3 cellular contexts compared by ENCODE assay signal in the genomic region with DNA sequence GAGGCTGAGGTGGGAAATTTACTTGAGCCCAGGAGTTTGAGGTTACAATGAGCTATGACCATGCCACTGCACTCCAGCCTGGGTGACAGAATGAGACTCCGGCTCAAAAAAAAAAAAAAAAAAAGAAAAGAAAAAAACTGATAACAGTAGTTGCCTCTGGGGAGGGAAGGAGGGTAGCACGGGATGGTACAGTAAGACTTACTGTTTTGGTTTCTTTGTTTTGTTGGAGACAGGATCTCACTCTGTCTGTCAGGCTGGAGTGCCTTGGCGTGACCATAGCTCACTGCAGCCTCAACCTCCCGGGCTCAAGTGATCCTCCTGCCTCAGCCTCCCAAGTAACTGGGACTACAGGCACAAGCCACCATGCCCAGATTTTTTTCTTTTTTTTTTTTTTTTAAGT. TPM values are rescaled to one million over a fixed set of nuclear protein-coding genes. Genes with fewer than 3 reads are reported as not detected.
"Had no signal": no experiment of that assay in that cellular context is flagged by ENCODE, and none has a peak within 500 bp of the region (broad histone marks: within the 10 kb centered on the region; RNA-seq: fewer than 3 reads in every experiment).

No MANE protein-coding gene starts in this region.

RNA-seq across cellular contexts. Expression of a gene that starts 20.6 kb away (rescaled TPM):
- total RNA-seq: left ventricle myocardium superior, lung microvascular endothelial cell had no signal
- polyA plus RNA-seq: naive thymus-derived CD4-positive, alpha-beta T cell had no signal
